8 cellular contexts compared by ENCODE assay signal in genomic region chr14:74478996-74479635, GRCh38. TPM values are rescaled to one million over a fixed set of nuclear protein-coding genes. Genes with fewer than 3 reads are reported as not detected.
A peak's percentile ranks its signal among the peaks of the same experiment; 100 is the strongest.
DNase-seq lines count a peak whose midpoint lies in the region; ATAC-seq and TF ChIP-seq lines count a peak whose summit lies in the region.

No MANE protein-coding gene starts in this region.

- H3K36me3 Mint-ChIP-seq in WTC11 = peaks cover 44% of the 10 kb centered on the region

- peaks cover 5% of the 10 kb centered on the region for H3K4me1 Mint-ChIP-seq in WTC11

- no peaks in the 10 kb centered on the region for H3K27me3 Mint-ChIP-seq in WTC11 (ENCODE audit: low read depth)

- no peaks in the 10 kb centered on the region for H3K9me3 Mint-ChIP-seq in WTC11

- H3K27ac Mint-ChIP-seq in WTC11 = no peak overlapping the region

- CTCF ChIA-PET in WTC11 (lab: Charles Lee) = interaction anchor here (0.6 to 2.9 kb wide), 20 partner anchors 9 to 263 kb away, joined by 3 to 20 read pairs (median 4); partner anchors contain the start of genes ABCD4, ISCA2 and NPC2

- TF ChIP-seq CTCF in AG09319 (IDR thresholded peaks at IDR 0.05; ENCODE audit: low read depth, low read length) = peak; percentile 82
- TF ChIP-seq CTCF in WTC11 (IDR thresholded peaks at IDR 0.05) = peak; percentile 78

- DNase-seq in AG09319 (ENCODE audit: extremely low read depth, low read depth) (no peak), HT1080 (ENCODE audit: low read depth) (peak; percentile 27), WTC11 (ENCODE audit: low spot score) (no peak), left kidney (ENCODE audit: low read depth, low spot score) (peak; percentile 55), occipital lobe (lab: John Stamatoyannopoulos, UW) (no peak), mucosa of gallbladder (ENCODE audit: low spot score) (no peak)
- no peak for DNase-seq in stimulated activated CD4-positive, alpha-beta T cell treated with anti-CD3 and anti-CD28 coated beads, Interleukin-4, amount 100 ng/mL, for 24 hours

- POLR2A ChIA-PET in WTC11 (lab: Charles Lee) = interaction anchor here (2.0 kb wide), 1 partner anchor 14 kb away, joined by 5 read pairs; the partner anchor contains the start of genes ISCA2 and NPC2

- ATAC-seq in WTC11 = peak; percentile 77
- ATAC-seq in GM21529 (IDR thresholded peaks at IDR 0.05; ENCODE audit: unreplicated experiment) = no peak

- no peak overlapping the region for H3K4me3 Mint-ChIP-seq in WTC11

TF ChIP-seq in WTC11, 78 proteins besides CTCF, POLR2A, EP300 and RAD21:
- no peak for TF ChIP-seq ZNF232 (CRISPR knock-in tag; IDR thresholded peaks at IDR 0.05)
- no peak for TF ChIP-seq TP53 (CRISPR knock-in tag; IDR thresholded peaks at IDR 0.05)
- TF ChIP-seq MLX (CRISPR knock-in tag; IDR thresholded peaks at IDR 0.05) = no peak
- no peak for TF ChIP-seq ZMAT4 (CRISPR knock-in tag; IDR thresholded peaks at IDR 0.05)
- TF ChIP-seq FOXP4 (CRISPR knock-in tag; IDR thresholded peaks at IDR 0.05) = no peak
- no peak for TF ChIP-seq FOXJ3 (CRISPR knock-in tag; IDR thresholded peaks at IDR 0.05; ENCODE audit: borderline replicate concordance)
- no peak for TF ChIP-seq GABPB1 (CRISPR knock-in tag; IDR thresholded peaks at IDR 0.05)
- TF ChIP-seq TEAD1 (CRISPR knock-in tag; IDR thresholded peaks at IDR 0.05) = no peak
- no peak for TF ChIP-seq E2F4 (CRISPR knock-in tag; IDR thresholded peaks at IDR 0.05; ENCODE audit: borderline replicate concordance, low read depth)
- TF ChIP-seq ZNF423 (CRISPR knock-in tag; IDR thresholded peaks at IDR 0.05) = no peak
- no peak for TF ChIP-seq EMX1 (CRISPR knock-in tag; IDR thresholded peaks at IDR 0.05)

RNA-seq across cellular contexts. Expression of gene NPC2, which starts 14.0 kb away (rescaled TPM):
- 203 and 243 TPM in 2 replicates for total RNA-seq in HT1080 (2014; rRNA removed; shearing (Covaris generic))
- 201 and 245 TPM in 2 replicates for polyA plus RNA-seq in HT1080 (2015; cell fraction: cytosol; rRNA removed)
- polyA plus RNA-seq in HT1080 (2015; cell fraction: nucleus; rRNA removed) = 103 and 154 TPM in 2 replicates
- total RNA-seq in WTC11 (2021) (139 to 155 TPM (median 150 TPM) in 3 replicates), occipital lobe (28.1 TPM), mucosa of gallbladder (215 TPM)

RNA-seq across cellular contexts. Expression of gene ISCA2, which starts 14.4 kb away (rescaled TPM):
- total RNA-seq in HT1080 (2014; rRNA removed; shearing (Covaris generic)) = 21.1 and 23.3 TPM in 2 replicates
- 20.5 and 36.7 TPM in 2 replicates for polyA plus RNA-seq in HT1080 (2015; cell fraction: cytosol; rRNA removed)
- 21.2 and 24.7 TPM in 2 replicates for polyA plus RNA-seq in HT1080 (2015; cell fraction: nucleus; rRNA removed)
- total RNA-seq in WTC11 (2021) (49.1 to 50.6 TPM (median 50.1 TPM) in 3 replicates), occipital lobe (20.1 TPM), mucosa of gallbladder (34.3 TPM)

RNA-seq across cellular contexts. Expression of gene SYNDIG1L, which starts 53.1 kb away (rescaled TPM):
- not detected in 2 replicates for total RNA-seq in HT1080 (2014; rRNA removed; shearing (Covaris generic))
- polyA plus RNA-seq in HT1080 (2015; cell fraction: cytosol; rRNA removed) = not detected in 2 replicates
- polyA plus RNA-seq in HT1080 (2015; cell fraction: nucleus; rRNA removed) = not detected in 2 replicates
- total RNA-seq in WTC11 (2021) = 1.4 to 1.9 TPM (median 1.5 TPM) in 3 replicates
- 1.1 TPM for total RNA-seq in occipital lobe
- total RNA-seq in mucosa of gallbladder = 0.26 TPM

Comparison
In these comparisons a context has a peak if more than half of its experiments do, and no peak if none do; other contexts are left out.
1. DNase-seq: peak in HT1080 (single experiment) and left kidney (single experiment); none in AG09319 (single experiment), WTC11 (single experiment), occipital lobe (single experiment), mucosa of gallbladder (single experiment) and stimulated activated CD4-positive, alpha-beta T cell treated with anti-CD3 and anti-CD28 coated beads, Interleukin-4, amount 100 ng/mL, for 24 hours (single experiment).